1 cellular context compared by ENCODE assay signal in genomic region chr16:4624015-4624826, GRCh38.
TF ChIP-seq lines count a peak whose summit lies in the region.

TSS of gene MGRN1 (plus strand) at chr16:4624826. CDS start at chr16:4624961, 135 bp downstream.

TF ChIP-seq in HepG2, 621 proteins besides CTCF, POLR2A, EP300 and RAD21 (continued from another document and continues in another):
- TF ChIP-seq ZBTB26 (CRISPR knock-in tag; IDR thresholded peaks at IDR 0.05; ENCODE audit: borderline replicate concordance): peak; percentile 79; the same call in 1 of the 2 replicates
- peak; percentile 59; the same call in 1 of the 2 replicates for TF ChIP-seq ZNF33A (CRISPR knock-in tag; IDR thresholded peaks at IDR 0.05; ENCODE audit: borderline replicate concordance)
- TF ChIP-seq HOMEZ (CRISPR knock-in tag; IDR thresholded peaks at IDR 0.05; ENCODE audit: low read depth): peak; percentile 39; the same call in 1 of the 2 replicates
- 0 out of 2 replicates have a peak, but pooled peaks have one; percentile 48 for TF ChIP-seq PHF20 (CRISPR knock-in tag; IDR thresholded peaks at IDR 0.05)
- peak; percentile 92 for TF ChIP-seq BHLHE40 (IDR thresholded peaks at IDR 0.05; ENCODE audit: low read length)
- TF ChIP-seq HNF4G (IDR thresholded peaks at IDR 0.05; ENCODE audit: borderline replicate concordance, low read depth, low read length): no peak
- peak; percentile 56; the same call in 1 of the 2 replicates for TF ChIP-seq HNF4G (CRISPR knock-in tag; IDR thresholded peaks at IDR 0.05; ENCODE audit: borderline replicate concordance, low read depth)
- TF ChIP-seq GFI1 (CRISPR knock-in tag; IDR thresholded peaks at IDR 0.05; ENCODE audit: borderline replicate concordance): peak; percentile 9; the same call in 1 of the 2 replicates
- TF ChIP-seq ZNF567 (CRISPR knock-in tag; IDR thresholded peaks at IDR 0.05; ENCODE audit: borderline replicate concordance): peak; percentile 77; the same call in 1 of the 2 replicates
- TF ChIP-seq STAG1 (CRISPR knock-in tag; IDR thresholded peaks at IDR 0.05): peak; percentile 69
- no peak for TF ChIP-seq GPBP1L1 (CRISPR knock-in tag; IDR thresholded peaks at IDR 0.05)
- 0 out of 2 replicates have a peak, but pooled peaks have one; percentile 37 for TF ChIP-seq KAT8 (CRISPR knock-in tag; IDR thresholded peaks at IDR 0.05)
- TF ChIP-seq HIC2 (CRISPR knock-in tag; IDR thresholded peaks at IDR 0.05; ENCODE audit: low read depth): 0 out of 2 replicates have a peak, but pooled peaks have one; percentile 13
- TF ChIP-seq ZNF761 (CRISPR knock-in tag; conservative IDR thresholded peaks at IDR 0.05): peak; percentile 78
- peak; percentile 84; the same call in 1 of the 2 replicates for TF ChIP-seq CAMTA2 (CRISPR knock-in tag; IDR thresholded peaks at IDR 0.05; ENCODE audit: borderline replicate concordance)
- no peak for TF ChIP-seq KAT2B (IDR thresholded peaks at IDR 0.05; ENCODE audit: borderline replicate concordance, low read depth, low read length)
- TF ChIP-seq, protein P1, sequence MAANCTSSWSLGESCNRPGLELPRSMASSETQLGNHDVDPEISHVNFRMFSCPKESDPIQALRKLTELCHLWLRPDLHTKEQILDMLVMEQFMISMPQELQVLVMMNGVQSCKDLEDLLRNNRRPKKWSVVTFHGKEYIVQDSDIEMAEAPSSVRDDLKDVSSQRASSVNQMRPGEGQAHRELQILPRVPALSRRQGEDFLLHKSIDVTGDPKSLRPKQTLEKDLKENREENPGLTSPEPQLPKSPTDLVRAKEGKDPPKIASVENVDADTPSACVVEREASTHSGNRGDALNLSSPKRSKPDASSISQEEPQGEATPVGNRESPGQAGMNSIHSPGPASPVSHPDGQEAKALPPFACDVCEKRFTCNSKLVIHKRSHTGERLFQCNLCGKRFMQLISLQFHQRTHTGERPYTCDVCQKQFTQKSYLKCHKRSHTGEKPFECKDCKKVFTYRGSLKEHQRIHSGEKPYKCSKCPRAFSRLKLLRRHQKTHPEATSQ (CRISPR knock-in tag; IDR thresholded peaks at IDR 0.05; ENCODE audit: borderline replicate concordance): peak; percentile 72; the same call in 1 of the 2 replicates
- TF ChIP-seq, protein P2, sequence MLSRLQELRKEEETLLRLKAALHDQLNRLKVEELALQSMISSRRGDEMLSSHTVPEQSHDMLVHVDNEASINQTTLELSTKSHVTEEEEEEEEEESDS (CRISPR knock-in tag; IDR thresholded peaks at IDR 0.05; ENCODE audit: borderline replicate concordance): no peak
- peak; percentile 99 for TF ChIP-seq PRDM10 (CRISPR knock-in tag; IDR thresholded peaks at IDR 0.05; ENCODE audit: low read depth)
- TF ChIP-seq, protein P3, sequence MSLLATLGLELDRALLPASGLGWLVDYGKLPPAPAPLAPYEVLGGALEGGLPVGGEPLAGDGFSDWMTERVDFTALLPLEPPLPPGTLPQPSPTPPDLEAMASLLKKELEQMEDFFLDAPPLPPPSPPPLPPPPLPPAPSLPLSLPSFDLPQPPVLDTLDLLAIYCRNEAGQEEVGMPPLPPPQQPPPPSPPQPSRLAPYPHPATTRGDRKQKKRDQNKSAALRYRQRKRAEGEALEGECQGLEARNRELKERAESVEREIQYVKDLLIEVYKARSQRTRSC (CRISPR knock-in tag; IDR thresholded peaks at IDR 0.05; ENCODE audit: low read depth): 0 out of 2 replicates have a peak, but pooled peaks have one; percentile 5
- TF ChIP-seq NCOA1 (CRISPR knock-in tag; IDR thresholded peaks at IDR 0.05): no peak; the same call in 1 of the 2 replicates
- TF ChIP-seq ARNTL (CRISPR knock-in tag; IDR thresholded peaks at IDR 0.05): no peak
- TF ChIP-seq, protein P4, sequence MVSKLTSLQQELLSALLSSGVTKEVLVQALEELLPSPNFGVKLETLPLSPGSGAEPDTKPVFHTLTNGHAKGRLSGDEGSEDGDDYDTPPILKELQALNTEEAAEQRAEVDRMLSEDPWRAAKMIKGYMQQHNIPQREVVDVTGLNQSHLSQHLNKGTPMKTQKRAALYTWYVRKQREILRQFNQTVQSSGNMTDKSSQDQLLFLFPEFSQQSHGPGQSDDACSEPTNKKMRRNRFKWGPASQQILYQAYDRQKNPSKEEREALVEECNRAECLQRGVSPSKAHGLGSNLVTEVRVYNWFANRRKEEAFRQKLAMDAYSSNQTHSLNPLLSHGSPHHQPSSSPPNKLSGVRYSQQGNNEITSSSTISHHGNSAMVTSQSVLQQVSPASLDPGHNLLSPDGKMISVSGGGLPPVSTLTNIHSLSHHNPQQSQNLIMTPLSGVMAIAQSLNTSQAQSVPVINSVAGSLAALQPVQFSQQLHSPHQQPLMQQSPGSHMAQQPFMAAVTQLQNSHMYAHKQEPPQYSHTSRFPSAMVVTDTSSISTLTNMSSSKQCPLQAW (CRISPR knock-in tag; IDR thresholded peaks at IDR 0.05): peak; percentile 82; the same call in 1 of the 2 replicates
- peak; percentile 93 for TF ChIP-seq ZNF501 (CRISPR knock-in tag; IDR thresholded peaks at IDR 0.05)
- 0 out of 2 replicates have a peak, but pooled peaks have one; percentile 1 for TF ChIP-seq FOXP4 (CRISPR knock-in tag; IDR thresholded peaks at IDR 0.05)
- peak; percentile 11; the same call in 1 of the 2 replicates for TF ChIP-seq FOXA3 (CRISPR knock-in tag; IDR thresholded peaks at IDR 0.05)
- peak; percentile 85; the same call in 1 of the 2 replicates for TF ChIP-seq SP4 (CRISPR knock-in tag; IDR thresholded peaks at IDR 0.05)
- TF ChIP-seq KLF11 (CRISPR knock-in tag; IDR thresholded peaks at IDR 0.05): 0 out of 2 replicates have a peak, but pooled peaks have one; percentile 52
- peak; percentile 66; the same call in 1 of the 2 replicates for TF ChIP-seq REPIN1 (CRISPR knock-in tag; IDR thresholded peaks at IDR 0.05; ENCODE audit: borderline replicate concordance, low read depth)
- TF ChIP-seq ZNF460 (CRISPR knock-in tag; IDR thresholded peaks at IDR 0.05; ENCODE audit: borderline replicate concordance): no peak; the same call in 1 of the 2 replicates
- no peak for TF ChIP-seq USF2 (IDR thresholded peaks at IDR 0.05; ENCODE audit: low read depth, low read length)
- TF ChIP-seq USF2 (CRISPR knock-in tag; IDR thresholded peaks at IDR 0.05; ENCODE audit: borderline replicate concordance): peak; percentile 2; the same call in 1 of the 2 replicates
- TF ChIP-seq, protein P5, sequence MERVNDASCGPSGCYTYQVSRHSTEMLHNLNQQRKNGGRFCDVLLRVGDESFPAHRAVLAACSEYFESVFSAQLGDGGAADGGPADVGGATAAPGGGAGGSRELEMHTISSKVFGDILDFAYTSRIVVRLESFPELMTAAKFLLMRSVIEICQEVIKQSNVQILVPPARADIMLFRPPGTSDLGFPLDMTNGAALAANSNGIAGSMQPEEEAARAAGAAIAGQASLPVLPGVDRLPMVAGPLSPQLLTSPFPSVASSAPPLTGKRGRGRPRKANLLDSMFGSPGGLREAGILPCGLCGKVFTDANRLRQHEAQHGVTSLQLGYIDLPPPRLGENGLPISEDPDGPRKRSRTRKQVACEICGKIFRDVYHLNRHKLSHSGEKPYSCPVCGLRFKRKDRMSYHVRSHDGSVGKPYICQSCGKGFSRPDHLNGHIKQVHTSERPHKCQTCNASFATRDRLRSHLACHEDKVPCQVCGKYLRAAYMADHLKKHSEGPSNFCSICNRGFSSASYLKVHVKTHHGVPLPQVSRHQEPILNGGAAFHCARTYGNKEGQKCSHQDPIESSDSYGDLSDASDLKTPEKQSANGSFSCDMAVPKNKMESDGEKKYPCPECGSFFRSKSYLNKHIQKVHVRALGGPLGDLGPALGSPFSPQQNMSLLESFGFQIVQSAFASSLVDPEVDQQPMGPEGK (CRISPR knock-in tag; IDR thresholded peaks at IDR 0.05): peak; percentile 67; the same call in 1 of the 2 replicates
